In genomic region chr17:82458885-82459424, GRCh38 we compare ENCODE assay signal across 8 cellular contexts. TPM values are rescaled to one million over a fixed set of nuclear protein-coding genes. Genes with fewer than 3 reads are reported as not detected.
DNase-seq lines count a peak whose midpoint lies in the region; ATAC-seq lines count a peak whose summit lies in the region.

No MANE protein-coding gene starts in this region.

- peak overlapping the region; percentile 93 for H3K4me3 Mint-ChIP-seq in T-helper 2 cell treated with Interferon-gamma antibody and Interleukin-4, amounts not matched to agents 5 μg/mL and 100 μg/mL, for 36 hours
- H3K4me3 Mint-ChIP-seq in natural killer cell treated with Interleukin-12 subunit alpha and Interleukin-12 subunit beta and Interleukin-15 and Interleukin-18, amount 100 ng/mL, for 72 hours, result peak overlapping the region; percentile 82

- H3K27me3 Mint-ChIP-seq in T-helper 2 cell treated with Interferon-gamma antibody and Interleukin-4, amounts not matched to agents 5 μg/mL and 100 μg/mL, for 36 hours (ENCODE audit: low read depth), result no peaks in the 10 kb centered on the region
- no peaks in the 10 kb centered on the region for H3K27me3 Mint-ChIP-seq in natural killer cell treated with Interleukin-12 subunit alpha and Interleukin-12 subunit beta and Interleukin-15 and Interleukin-18, amount 100 ng/mL, for 72 hours

- peaks cover 3% of the 10 kb centered on the region for H3K9me3 Mint-ChIP-seq in T-helper 2 cell treated with Interferon-gamma antibody and Interleukin-4, amounts not matched to agents 5 μg/mL and 100 μg/mL, for 36 hours
- no peaks in the 10 kb centered on the region for H3K9me3 Mint-ChIP-seq in natural killer cell treated with Interleukin-12 subunit alpha and Interleukin-12 subunit beta and Interleukin-15 and Interleukin-18, amount 100 ng/mL, for 72 hours

- H3K27ac Mint-ChIP-seq in T-helper 2 cell treated with Interferon-gamma antibody and Interleukin-4, amounts not matched to agents 5 μg/mL and 100 μg/mL, for 36 hours, result peak overlapping the region; percentile 84
- peak overlapping the region; percentile 95 for H3K27ac Mint-ChIP-seq in natural killer cell treated with Interleukin-12 subunit alpha and Interleukin-12 subunit beta and Interleukin-15 and Interleukin-18, amount 100 ng/mL, for 72 hours

- peaks cover 26% of the 10 kb centered on the region for H3K4me1 Mint-ChIP-seq in T-helper 2 cell treated with Interferon-gamma antibody and Interleukin-4, amounts not matched to agents 5 μg/mL and 100 μg/mL, for 36 hours (ENCODE audit: low read depth)
- peaks cover 32 to 50% of the 10 kb centered on the region in 2 donors for H3K4me1 Mint-ChIP-seq in natural killer cell treated with Interleukin-12 subunit alpha and Interleukin-12 subunit beta and Interleukin-15 and Interleukin-18, amount 100 ng/mL, for 72 hours (ENCODE audit: low read depth in 2 of 2)

- peak; percentile 58 for DNase-seq in DMS 273 (lab: John Stamatoyannopoulos, UW; ENCODE audit: unreplicated experiment)
- DNase-seq in DMS 273 treated with DMSO at 0.1 percent for 48 hours (lab: John Stamatoyannopoulos, UW), result no peak
- peak; percentile 39 for DNase-seq in T-helper 2 cell treated with Interferon-gamma antibody and Interleukin-4, amounts not matched to agents 5 μg/mL and 100 μg/mL, for 36 hours (ENCODE audit: low spot score)
- peak; percentile 79 for DNase-seq in natural killer cell treated with Interleukin-12 subunit alpha and Interleukin-12 subunit beta and Interleukin-15 and Interleukin-18, amount 100 ng/mL, for 72 hours (ENCODE audit: low spot score)
- no peak for DNase-seq in NCI-H524 (lab: John Stamatoyannopoulos, UW)

- peaks cover 37% of the 10 kb centered on the region for H3K36me3 Mint-ChIP-seq in T-helper 2 cell treated with Interferon-gamma antibody and Interleukin-4, amounts not matched to agents 5 μg/mL and 100 μg/mL, for 36 hours (ENCODE audit: low read depth)
- peaks cover under 1% of the 10 kb centered on the region for H3K36me3 Mint-ChIP-seq in natural killer cell treated with Interleukin-12 subunit alpha and Interleukin-12 subunit beta and Interleukin-15 and Interleukin-18, amount 100 ng/mL, for 72 hours

- ATAC-seq in HG02623 (IDR thresholded peaks at IDR 0.05; ENCODE audit: unreplicated experiment) (peak; percentile 6), esophagus mucosa (peak; percentile 1), HG02798 (IDR thresholded peaks at IDR 0.05; ENCODE audit: poor library complexity, unreplicated experiment) (no peak)
- ATAC-seq in natural killer cell treated with Interleukin-12 subunit alpha and Interleukin-12 subunit beta and Interleukin-15 and Interleukin-18, amount 100 ng/mL, for 72 hours, result peak; percentile 3 to 16

RNA-seq across cellular contexts. Expression of gene NARF, which starts 0.4 kb away (rescaled TPM):
- total RNA-seq in esophagus mucosa, result 38.3 TPM
- total RNA-seq in natural killer cell treated with Interleukin-12 subunit alpha and Interleukin-12 subunit beta and Interleukin-15 and Interleukin-18, amount 100 ng/mL, for 72 hours, result 100 to 1,000 TPM; 217 to 295 TPM

RNA-seq across cellular contexts. Expression of gene CYBC1, which starts 8.4 kb away (rescaled TPM):
- total RNA-seq in esophagus mucosa, result 43.5 TPM
- total RNA-seq in natural killer cell treated with Interleukin-12 subunit alpha and Interleukin-12 subunit beta and Interleukin-15 and Interleukin-18, amount 100 ng/mL, for 72 hours, result 100 to 1,000 TPM; 300 to 380 TPM

RNA-seq across cellular contexts. Expression of gene OGFOD3, which starts 40.6 kb away (rescaled TPM):
- 20.7 TPM for total RNA-seq in esophagus mucosa
- 10 to 100 TPM; 29.7 to 30.1 TPM for total RNA-seq in natural killer cell treated with Interleukin-12 subunit alpha and Interleukin-12 subunit beta and Interleukin-15 and Interleukin-18, amount 100 ng/mL, for 72 hours

RNA-seq across cellular contexts. Expression of gene HEXD, which starts 40.8 kb away (rescaled TPM):
- total RNA-seq in esophagus mucosa, result 9.8 TPM
- total RNA-seq in natural killer cell treated with Interleukin-12 subunit alpha and Interleukin-12 subunit beta and Interleukin-15 and Interleukin-18, amount 100 ng/mL, for 72 hours, result 10 to 100 TPM; 19.5 to 40.1 TPM

Comparison
In these comparisons a context has a peak if more than half of its experiments do, and no peak if none do; other contexts are left out.
1. DNase-seq: peak in DMS 273 (single experiment), T-helper 2 cell treated with Interferon-gamma antibody and Interleukin-4, amounts not matched to agents 5 μg/mL and 100 μg/mL, for 36 hours (single experiment) and natural killer cell treated with Interleukin-12 subunit alpha and Interleukin-12 subunit beta and Interleukin-15 and Interleukin-18, amount 100 ng/mL, for 72 hours (single experiment); none in DMS 273 treated with DMSO at 0.1 percent for 48 hours (single experiment) and NCI-H524 (0 of 2).